ENCODE assay signal across 17 cellular contexts in the genomic region with DNA sequence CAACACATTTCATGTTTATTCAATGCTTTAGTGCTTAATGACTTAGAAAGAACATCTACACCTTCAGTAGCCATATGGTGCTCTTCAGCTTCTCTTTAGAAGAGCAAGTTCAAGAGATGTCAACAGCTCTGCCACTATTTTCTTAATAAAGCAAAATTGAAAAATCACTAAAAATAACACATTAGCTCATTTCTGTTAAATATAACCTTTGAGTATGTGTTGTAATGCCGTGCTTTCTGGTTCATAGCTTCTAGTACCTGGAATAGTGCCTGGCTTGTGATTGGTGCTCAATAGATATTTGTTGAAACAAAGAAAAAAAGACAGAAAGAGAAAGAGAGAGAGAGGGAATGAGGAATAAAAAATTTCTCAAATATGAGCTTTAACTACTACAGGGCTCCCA.
A peak's percentile ranks its signal among the peaks of the same experiment; 100 is the strongest.
DNase-seq lines count a peak whose midpoint lies in the region; ATAC-seq, FAIRE-seq and TF ChIP-seq lines count a peak whose summit lies in the region.
"Had no signal": no experiment of that assay in that cellular context is flagged by ENCODE, and none has a peak within 500 bp of the region (broad histone marks: within the 10 kb centered on the region; RNA-seq: fewer than 3 reads in every experiment).

No MANE protein-coding gene starts in this region.

- dilution Hi-C loops in keratinocyte (cut with MboI; ENCODE audit: extremely low pct_ligation_motif_present, low sequenced_read_pairs): no loop called here

- FAIRE-seq in HepG2 (lab: Jason Lieb, UNC) (no peak), K562 (lab: Jason Lieb, UNC) (no peak), keratinocyte (lab: Jason Lieb, UNC) (no peak)
- FAIRE-seq: A549, G401.6, GM12891, GM19239 had no signal

- in situ Hi-C loops in HepG2 (cut with HindIII; ENCODE audit: extremely low pct_ligation_motif_present, low pct_unique_long_range_greater_than_20kb) (no loop called here), K562 (cut with MboI) (no loop called here)

- H3K4me1 ChIP-seq in liver (ENCODE audit: control insufficient read depth in 4 of 4, insufficient read depth in 4 of 4, low read length in 3 of 4) (peaks cover 0 to 4% (median 3%) of the 10 kb centered on the region in 4 donors), HepG2 (ENCODE audit: insufficient read depth, low read length) (no peaks in the 10 kb centered on the region), K562 (replicated peaks in 1 of 2; ENCODE audit: control insufficient read depth in 2 of 2, insufficient read depth in 2 of 2, low read length in 2 of 2) (no peaks in the 10 kb centered on the region; a peak in 1 of 5 replicates), keratinocyte (ENCODE audit: control insufficient read depth, extremely low read depth, insufficient read depth, low read length) (peaks cover 13% of the 10 kb centered on the region)
- H3K4me1 ChIP-seq: A549, BLaER1, HAP-1 had no signal

- H3K27ac Mint-ChIP-seq in type B pancreatic cell: peak overlapping the region; percentile 42
- H3K27ac Mint-ChIP-seq: CD14-positive monocyte; CD4-positive, alpha-beta memory T cell had no signal

- H3K4me3 ChIP-seq in liver (ENCODE audit: low read depth in 1 of 3, low read length in 3 of 3): no peak overlapping the region
- no peak overlapping the region for H3K4me3 ChIP-seq in HepG2 (replicated peaks in 1 of 3; ENCODE audit: insufficient read depth in 1 of 3, low read depth in 2 of 3, low read length in 3 of 3)
- H3K4me3 ChIP-seq in K562: no peak overlapping the region
- no peak overlapping the region for H3K4me3 ChIP-seq in keratinocyte (ENCODE audit: control insufficient read depth in 2 of 3, extremely low read depth in 1 of 3, insufficient read depth in 2 of 3, low read depth in 1 of 3, low read length in 3 of 3)
- H3K4me3 ChIP-seq: A549, BLaER1, HAP-1 had no signal

- no peaks in the 10 kb centered on the region for H3K9me1 ChIP-seq in K562 (ENCODE audit: control insufficient read depth, insufficient read depth, low read length)
- no peaks in the 10 kb centered on the region for H3K9me1 ChIP-seq in keratinocyte (ENCODE audit: control insufficient read depth, extremely low read depth, insufficient read depth, low read length)

- no peak overlapping the region for H2AFZ ChIP-seq in HepG2 (ENCODE audit: low read length)
- peak overlapping the region; percentile 60 for H2AFZ ChIP-seq in K562 (ENCODE audit: low read depth, low read length)
- H2AFZ ChIP-seq in keratinocyte (ENCODE audit: control insufficient read depth, low read length): no peak overlapping the region

- H3K4me1 Mint-ChIP-seq in type B pancreatic cell (ENCODE audit: unreplicated experiment): peaks cover 7% of the 10 kb centered on the region
- H3K4me1 Mint-ChIP-seq: CD14-positive monocyte; CD4-positive, alpha-beta memory T cell had no signal

- H4K20me1 ChIP-seq in HepG2 (ENCODE audit: insufficient read depth, low read length) (no peaks in the 10 kb centered on the region), K562 (replicated peaks; ENCODE audit: control insufficient read depth, insufficient read depth, low read length) (no peaks in the 10 kb centered on the region), keratinocyte (ENCODE audit: control insufficient read depth, extremely low read depth, insufficient read depth, low read length) (no peaks in the 10 kb centered on the region)
- H4K20me1 ChIP-seq: BLaER1 had no signal

- H3K4me2 ChIP-seq in HepG2 (ENCODE audit: low read depth, low read length) (no peak overlapping the region), K562 (ENCODE audit: insufficient read depth, low read length) (no peak overlapping the region), keratinocyte (ENCODE audit: control insufficient read depth, extremely low read depth, insufficient read depth, low read depth, low read length) (peak overlapping the region; percentile 3)
- H3K4me2 ChIP-seq: A549, BLaER1 had no signal

- TF ChIP-seq RAD21 in liver (IDR thresholded peaks at IDR 0.05) (no peak), HepG2 (CRISPR knock-in tag; IDR thresholded peaks at IDR 0.05) (no peak), K562 (CRISPR knock-in tag; conservative IDR thresholded peaks at IDR 0.05 in 1 of 2, IDR thresholded peaks at IDR 0.05 in 1 of 2) (no peak)

- H3K36me3 ChIP-seq in liver (ENCODE audit: control insufficient read depth in 4 of 4, insufficient read depth in 3 of 4, low read depth in 1 of 4, low read length in 3 of 4) (no peaks in the 10 kb centered on the region), HepG2 (replicated peaks in 1 of 2; ENCODE audit: control insufficient read depth in 1 of 2, insufficient read depth in 2 of 2, low read length in 2 of 2) (no peaks in the 10 kb centered on the region), K562 (ENCODE audit: control insufficient read depth, insufficient read depth, low read length) (no peaks in the 10 kb centered on the region), keratinocyte (ENCODE audit: control insufficient read depth in 2 of 2, extremely low read depth in 1 of 2, insufficient read depth in 2 of 2, low read length in 2 of 2) (no peaks in the 10 kb centered on the region)
- H3K36me3 ChIP-seq: BLaER1, HAP-1 had no signal

- TF ChIP-seq CTCF in liver (IDR thresholded peaks at IDR 0.05; ENCODE audit: low read depth, low read length, missing input control) (no peak), HepG2 (CRISPR knock-in tag; IDR thresholded peaks at IDR 0.05) (no peak), K562 (IDR thresholded peaks at IDR 0.05 in 2 of 3, conservative IDR thresholded peaks at IDR 0.05 in 1 of 3; ENCODE audit: insufficient read depth in 2 of 3, low read depth in 1 of 3, low read length in 3 of 3) (no peak), keratinocyte (optimal IDR thresholded peaks at IDR 0.05 in 1 of 3, IDR thresholded peaks at IDR 0.05 in 1 of 3, conservative IDR thresholded peaks at IDR 0.05 in 1 of 3; ENCODE audit: extremely low read depth in 1 of 3, insufficient read depth in 2 of 3, low read length in 3 of 3) (no peak), type B pancreatic cell (conservative IDR thresholded peaks at IDR 0.05) (no peak)

- DNase-seq in HepG2 (ENCODE audit: low spot score) (no peak), K562 (ENCODE audit: extremely low read depth in 1 of 4, low spot score in 3 of 4) (no peak), keratinocyte (ENCODE audit: low read depth, low spot score) (no peak), type B pancreatic cell (ENCODE audit: extremely low spot score, unreplicated experiment) (no peak), putamen (ENCODE audit: low spot score) (no peak), DMS79 (lab: John Stamatoyannopoulos, UW) (no peak)
- DNase-seq: CD4-positive, alpha-beta memory T cell; DMS53 had no signal

- 23% methylated on average over 1 of the region's 1 CpG for WGBS in liver
- WGBS in HepG2 (ENCODE audit: low lambda C conversion rate): 0% methylated on average over 1 of the region's 1 CpG
- WGBS in K562 (ENCODE audit: insufficient coverage, low coverage, missing lambda C conversion rate): 21% methylated on average over 1 of the region's 1 CpG

- TF ChIP-seq EP300 in HepG2 (IDR thresholded peaks at IDR 0.05; ENCODE audit: low read depth in 2 of 2, low read length in 2 of 2): no peak
- TF ChIP-seq EP300 in HepG2 (CRISPR knock-in tag; IDR thresholded peaks at IDR 0.05; ENCODE audit: borderline replicate concordance): no peak
- TF ChIP-seq EP300 in K562 (IDR thresholded peaks at IDR 0.05; ENCODE audit: low read length): no peak

- no peak overlapping the region for H3K4me3 Mint-ChIP-seq in type B pancreatic cell
- H3K4me3 Mint-ChIP-seq: CD14-positive monocyte; CD4-positive, alpha-beta memory T cell had no signal

- H3K27me3 Mint-ChIP-seq in type B pancreatic cell: no peaks in the 10 kb centered on the region

- H3K9me3 Mint-ChIP-seq in type B pancreatic cell: peaks cover 4% of the 10 kb centered on the region

- H3K9ac ChIP-seq in liver (ENCODE audit: low read depth in 1 of 2, low read length in 2 of 2) (no peak overlapping the region), HepG2 (ENCODE audit: insufficient read depth, low read depth, low read length) (no peak overlapping the region), K562 (ENCODE audit: insufficient read depth in 1 of 2, low read depth in 2 of 2, low read length in 2 of 2) (no peak overlapping the region), keratinocyte (ENCODE audit: control insufficient read depth, extremely low read depth, insufficient read depth, low read length) (no peak overlapping the region)
- H3K9ac ChIP-seq: BLaER1 had no signal

- CTCF ChIA-PET in HepG2 (lab: Yijun Ruan, JAX; ENCODE audit: low intra/inter-chr PET ratio, low total read pairs) (no interaction called here), K562 (lab: Yijun Ruan, JAX; ENCODE audit: low intra/inter-chr PET ratio) (no interaction called here)

- H3K27me3 ChIP-seq in liver (ENCODE audit: control insufficient read depth in 4 of 4, insufficient read depth in 4 of 4, low read length in 3 of 4) (peaks cover 0 to 5% (median 0%) of the 10 kb centered on the region in 4 donors), HepG2 (ENCODE audit: control insufficient read depth in 1 of 2, insufficient read depth in 2 of 2, low read length in 2 of 2) (no peaks in the 10 kb centered on the region), K562 (ENCODE audit: control insufficient read depth in 2 of 2, insufficient read depth in 2 of 2, low read length in 2 of 2) (no peaks in the 10 kb centered on the region), keratinocyte (ENCODE audit: control insufficient read depth, extremely low read depth, insufficient read depth, low read length) (no peaks in the 10 kb centered on the region)
- H3K27me3 ChIP-seq: BLaER1 had no signal

- H3K79me2 ChIP-seq in HepG2 (ENCODE audit: insufficient read depth, low read length): no peaks in the 10 kb centered on the region
- H3K79me2 ChIP-seq in K562 (ENCODE audit: control insufficient read depth, insufficient read depth, low read length): no peaks in the 10 kb centered on the region
- no peaks in the 10 kb centered on the region for H3K79me2 ChIP-seq in keratinocyte (ENCODE audit: control insufficient read depth, insufficient read depth, low read length)

- no peaks in the 10 kb centered on the region for H3K36me3 Mint-ChIP-seq in type B pancreatic cell
- H3K36me3 Mint-ChIP-seq: CD14-positive monocyte; CD4-positive, alpha-beta memory T cell had no signal

- POLR2A ChIA-PET in HepG2 (lab: Yijun Ruan, JAX): no interaction called here
- POLR2A ChIA-PET in K562 (lab: Yijun Ruan, JAX): interaction anchor here (0.8 to 1.0 kb wide), 2 partner anchors 9 to 10 kb away, joined by 3 read pairs; no protein-coding TSS in a partner anchor

- ATAC-seq in HepG2: no peak
- ATAC-seq in K562: no peak
- ATAC-seq in HG03457 (IDR thresholded peaks at IDR 0.05; ENCODE audit: unreplicated experiment): no peak
- ATAC-seq: A549 had no signal

- peak overlapping the region in 1 of 2 donors; percentile 32 for H3K27ac ChIP-seq in liver (ENCODE audit: low read depth in 1 of 2, low read length in 2 of 2)
- H3K27ac ChIP-seq in HepG2 (ENCODE audit: extremely low read length, insufficient read depth, low read length): no peak overlapping the region
- no peak overlapping the region for H3K27ac ChIP-seq in K562 (ENCODE audit: extremely low read depth, low read depth, low read length)
- peak overlapping the region; percentile 70 for H3K27ac ChIP-seq in keratinocyte (ENCODE audit: control insufficient read depth, insufficient read depth, low read length)
- H3K27ac ChIP-seq: A549, BLaER1 had no signal

- H3K9me3 ChIP-seq in liver (ENCODE audit: control insufficient read depth in 4 of 4, low read length in 3 of 4) (no peaks in the 10 kb centered on the region), HepG2 (ENCODE audit: low read length) (no peaks in the 10 kb centered on the region), K562 (replicated peaks; ENCODE audit: control insufficient read depth, insufficient read depth, low read depth, low read length) (no peaks in the 10 kb centered on the region), keratinocyte (ENCODE audit: control insufficient read depth, low read depth, low read length) (no peaks in the 10 kb centered on the region)
- H3K9me3 ChIP-seq: A549, BLaER1, HAP-1 had no signal

- TF ChIP-seq POLR2A in HepG2 (IDR thresholded peaks at IDR 0.05; ENCODE audit: insufficient read depth in 1 of 2, low read depth in 2 of 2, low read length in 2 of 2) (no peak), K562 (conservative IDR thresholded peaks at IDR 0.05) (no peak)

- intact Hi-C loops in HepG2 (cut with micrococcal nuclease; ENCODE audit: unreplicated experiment) (no loop called here), K562 (cut with micrococcal nuclease) (no loop called here)

- BruUV-seq in HepG2 (replicated peaks; lab: Mats Ljungman, UMichigan) (no TSS peak), K562 (replicated peaks; lab: Mats Ljungman, UMichigan) (no TSS peak)
